Comparison of ENCODE assay signal across 8 cellular contexts in genomic region chr10:59625842-59626522, GRCh38.
DNase-seq lines count a peak whose midpoint lies in the region; ATAC-seq and TF ChIP-seq lines count a peak whose summit lies in the region.

No MANE protein-coding gene starts in this region.

- H3K4me3 ChIP-seq in DOHH2 (ENCODE audit: low read length) = no peak overlapping the region
- H3K4me3 ChIP-seq in foreskin fibroblast (ENCODE audit: low read depth in 1 of 2, low read length in 2 of 2) = no peak overlapping the region
- H3K4me3 ChIP-seq in neuronal stem cell (ENCODE audit: low read length in 2 of 2) = no peak overlapping the region

- no peak overlapping the region for H2AK5ac ChIP-seq in neuronal stem cell (ENCODE audit: low read depth, low read length)

- H3K27ac ChIP-seq in DOHH2 (ENCODE audit: low read depth, low read length) (no peak overlapping the region), neuronal stem cell (replicated peaks; ENCODE audit: low read length) (peak overlapping the region; percentile 20)

- H3K4me1 Mint-ChIP-seq in activated T-cell treated with anti-CD3 and anti-CD28 coated beads, Interleukin-2, amount 50 U/mL, for 4 hours (ENCODE audit: low read depth) = peaks cover 2% of the 10 kb centered on the region

- H2BK5ac ChIP-seq in neuronal stem cell (ENCODE audit: low read length) = no peak overlapping the region

- no CpG with 5 or more reads among the region's 7 CpGs for WGBS in neuronal stem cell (ENCODE audit: extremely low coverage in 2 of 2, insufficient read length in 2 of 2, insufficient replicate concordance in 1 of 2), 2 donors

- H3K9me3 ChIP-seq in DOHH2 (ENCODE audit: control insufficient read depth, insufficient read depth, low read length) = no peaks in the 10 kb centered on the region
- no peaks in the 10 kb centered on the region for H3K9me3 ChIP-seq in neuronal stem cell (replicated peaks in 1 of 2; ENCODE audit: control insufficient read depth in 2 of 2, insufficient read depth in 1 of 2, low read depth in 1 of 2, low read length in 2 of 2)

- no peaks in the 10 kb centered on the region for H3K9me2 ChIP-seq in DOHH2 (replicated peaks; ENCODE audit: control insufficient read depth, low read length)

- H2BK120ac ChIP-seq in neuronal stem cell (ENCODE audit: low read depth, low read length) = no peak overlapping the region

- no peak overlapping the region for H3K4me2 ChIP-seq in DOHH2 (ENCODE audit: low read length)
- H3K4me2 ChIP-seq in neuronal stem cell (ENCODE audit: insufficient read depth, low read length, poor library complexity, severe bottlenecking) = no peak overlapping the region

- TF ChIP-seq CTCF in DOHH2 (IDR thresholded peaks at IDR 0.05; ENCODE audit: low read depth, low read length, poor library complexity, severe bottlenecking) = peak; percentile 86
- TF ChIP-seq CTCF in foreskin fibroblast (IDR thresholded peaks at IDR 0.05; ENCODE audit: low read depth, low read length) = peak; percentile 74

- H3K23ac ChIP-seq in neuronal stem cell (ENCODE audit: low read depth, low read length, poor library complexity) = no peak overlapping the region

- peaks cover 5% of the 10 kb centered on the region for H3K27me3 Mint-ChIP-seq in activated T-cell treated with anti-CD3 and anti-CD28 coated beads, Interleukin-2, amount 50 U/mL, for 4 hours (ENCODE audit: low read depth)

- H3K4me3 Mint-ChIP-seq in activated T-cell treated with anti-CD3 and anti-CD28 coated beads, Interleukin-2, amount 50 U/mL, for 4 hours = no peak overlapping the region

- H2AFZ ChIP-seq in neuronal stem cell (ENCODE audit: low read length) = peak overlapping the region; percentile 80

- H3F3A ChIP-seq in DOHH2 (ENCODE audit: control insufficient read depth, insufficient read depth) = no peaks in the 10 kb centered on the region

- no peak overlapping the region for H3K9ac ChIP-seq in neuronal stem cell (ENCODE audit: low read depth, low read length, poor library complexity)

- no peaks in the 10 kb centered on the region for H3K9me3 Mint-ChIP-seq in activated T-cell treated with anti-CD3 and anti-CD28 coated beads, Interleukin-2, amount 50 U/mL, for 4 hours

- no peaks in the 10 kb centered on the region for H3K79me2 ChIP-seq in DOHH2 (ENCODE audit: control insufficient read depth, low read length)

- H3K79me1 ChIP-seq in neuronal stem cell (ENCODE audit: low read depth, low read length) = no peaks in the 10 kb centered on the region

- no peaks in the 10 kb centered on the region for H4K20me1 ChIP-seq in DOHH2 (ENCODE audit: control insufficient read depth, insufficient read depth, low read depth, low read length)

- DNase-seq in NCI-H748 treated with DMSO at 0.1 percent for 48 hours (lab: John Stamatoyannopoulos, UW) (peak; percentile 62), foreskin fibroblast (peak; percentile 58 to 89), neuronal stem cell (ENCODE audit: low spot score) (peak; percentile 85), OCI-M2 (lab: John Stamatoyannopoulos, UW; ENCODE audit: unreplicated experiment) (no peak)
- DNase-seq in activated T-cell treated with anti-CD3 and anti-CD28 coated beads, Interleukin-2, amount 50 U/mL, for 4 hours = peak; percentile 21

- H3K4ac ChIP-seq in neuronal stem cell (ENCODE audit: low read length) = no peak overlapping the region

- H2BK12ac ChIP-seq in neuronal stem cell (ENCODE audit: low read length) = no peak overlapping the region

- H2BK15ac ChIP-seq in neuronal stem cell (ENCODE audit: low read length) = no peak overlapping the region

- H3K14ac ChIP-seq in neuronal stem cell (ENCODE audit: low read length) = no peak overlapping the region

- H3K18ac ChIP-seq in neuronal stem cell (ENCODE audit: low read length) = no peak overlapping the region

- no peaks in the 10 kb centered on the region for H3K36me3 Mint-ChIP-seq in activated T-cell treated with anti-CD3 and anti-CD28 coated beads, Interleukin-2, amount 50 U/mL, for 4 hours (ENCODE audit: insufficient read depth)

- H4K8ac ChIP-seq in neuronal stem cell (ENCODE audit: low read depth, low read length) = no peak overlapping the region

- H3K4me1 ChIP-seq in DOHH2 (ENCODE audit: control insufficient read depth, low read length) (no peaks in the 10 kb centered on the region), neuronal stem cell (ENCODE audit: control insufficient read depth in 2 of 2, insufficient read depth in 1 of 2, low read depth in 1 of 2, low read length in 2 of 2) (peaks cover 4 to 5% of the 10 kb centered on the region in 2 donors)

- H3K27me3 ChIP-seq in DOHH2 (ENCODE audit: control insufficient read depth, low read length) (no peaks in the 10 kb centered on the region; the same call in 1 of the 2 replicates), neuronal stem cell (ENCODE audit: control insufficient read depth in 3 of 3, insufficient read depth in 3 of 3, low read depth in 1 of 3, low read length in 3 of 3) (no peaks in the 10 kb centered on the region)

- ATAC-seq in GM19468 (IDR thresholded peaks at IDR 0.05; ENCODE audit: extremely low read depth, unreplicated experiment) (peak; percentile 66), HG03558 (IDR thresholded peaks at IDR 0.05; ENCODE audit: extremely low read depth, unreplicated experiment) (peak; percentile 79)
- ATAC-seq in activated T-cell treated with anti-CD3 and anti-CD28 coated beads, Interleukin-2, amount 50 U/mL, for 4 hours = peak; percentile 83 to 86

- H4K91ac ChIP-seq in neuronal stem cell (ENCODE audit: low read depth, low read length, poor library complexity) = no peak overlapping the region

- H3K36me3 ChIP-seq in DOHH2 (ENCODE audit: control insufficient read depth, low read length) (no peaks in the 10 kb centered on the region), neuronal stem cell (replicated peaks in 1 of 2; ENCODE audit: control insufficient read depth in 2 of 2, insufficient read depth in 2 of 2, low read length in 2 of 2) (no peaks in the 10 kb centered on the region)
